In genomic region chr9:69785757-69786156, GRCh38 we compare ENCODE assay signal across 16 cellular contexts. TPM values are rescaled to one million over a fixed set of nuclear protein-coding genes. Genes with fewer than 3 reads are reported as not detected.
DNase-seq lines count a peak whose midpoint lies in the region; ATAC-seq, FAIRE-seq and TF ChIP-seq lines count a peak whose summit lies in the region.
"Had no signal": no experiment of that assay in that cellular context is flagged by ENCODE, and none has a peak within 500 bp of the region (broad histone marks: within the 10 kb centered on the region; RNA-seq: fewer than 3 reads in every experiment).

No MANE protein-coding gene starts in this region.

- no peak for TF ChIP-seq POLR2A in prostate gland (IDR thresholded peaks at IDR 0.05)

- no peaks in the 10 kb centered on the region for H3K9me3 ChIP-seq in prostate gland
- H3K9me3 ChIP-seq: adrenal gland, esophagus muscularis mucosa, sigmoid colon had no signal

- H3K27me3 ChIP-seq in bronchial epithelial cell (ENCODE audit: control insufficient read depth, insufficient read depth, low read length), result no peaks in the 10 kb centered on the region
- H3K27me3 ChIP-seq in prostate gland (replicated peaks; ENCODE audit: insufficient read depth), result no peaks in the 10 kb centered on the region
- H3K27me3 ChIP-seq: adrenal gland, esophagus muscularis mucosa, sigmoid colon had no signal

- H3K4me3 ChIP-seq in bronchial epithelial cell (ENCODE audit: low read depth, low read length) (no peak overlapping the region), prostate gland (no peak overlapping the region)
- H3K4me3 ChIP-seq: adrenal gland, esophagus muscularis mucosa, sigmoid colon had no signal

- intact Hi-C loops in prostate gland (cut with DNase I), result no loop called here

- ATAC-seq in HG03095 (IDR thresholded peaks at IDR 0.05; ENCODE audit: unreplicated experiment), result no peak
- ATAC-seq: activated CD8-positive, alpha-beta memory T cell treated with anti-CD3 and anti-CD28 coated beads, Interleukin-2, amount 10 ng/mL, durations not matched to agents 7 days and 5 days; T-helper 17 cell had no signal

- H3K4me1 ChIP-seq in prostate gland (replicated peaks), result no peaks in the 10 kb centered on the region
- H3K4me1 ChIP-seq: adrenal gland, esophagus muscularis mucosa, sigmoid colon had no signal

- no peak for FAIRE-seq in bronchial epithelial cell (lab: Jason Lieb, UNC)

- DNase-seq in Kasumi-1 (lab: John Stamatoyannopoulos, UW) (peak; percentile 16 to 43), bronchial epithelial cell (ENCODE audit: low read depth) (peak; percentile 27), left kidney (ENCODE audit: low read depth, low spot score) (peak; percentile 62), prostate gland (ENCODE audit: low spot score) (no peak), NCI-H510A (lab: John Stamatoyannopoulos, UW) (no peak)
- no peak for DNase-seq in stimulated activated CD4-positive, alpha-beta T cell treated with anti-CD3 and anti-CD28 coated beads, Interleukin-4, amount 100 ng/mL, for 4 hours
- DNase-seq: activated CD8-positive, alpha-beta memory T cell treated with anti-CD3 and anti-CD28 coated beads, Interleukin-2, amount 10 ng/mL, durations not matched to agents 7 days and 5 days; adrenal gland; DND-41; NCI-H1092 treated with DMSO at 0.1 percent for 48 hours; sigmoid colon; T-helper 17 cell had no signal

- H3K27ac ChIP-seq in C4-2B (no peak overlapping the region), prostate gland (no peak overlapping the region)
- H3K27ac ChIP-seq: adrenal gland, esophagus muscularis mucosa, sigmoid colon had no signal

- TF ChIP-seq CTCF in C4-2B (conservative IDR thresholded peaks at IDR 0.05) (peak; percentile 12; the same call in 1 of the 2 replicates), bronchial epithelial cell (IDR thresholded peaks at IDR 0.05; ENCODE audit: insufficient read depth, low read length, severe bottlenecking) (no peak), prostate gland (IDR thresholded peaks at IDR 0.05) (no peak)

- H3K36me3 ChIP-seq in bronchial epithelial cell (ENCODE audit: control insufficient read depth, insufficient read depth, low read length) (no peaks in the 10 kb centered on the region), prostate gland (no peaks in the 10 kb centered on the region)
- H3K36me3 ChIP-seq: adrenal gland, esophagus muscularis mucosa, sigmoid colon had no signal

RNA-seq across cellular contexts. Expression of gene PTAR1, which starts 25.9 kb away (rescaled TPM):
- total RNA-seq in bronchial epithelial cell (53.9 and 59.5 TPM in 2 replicates), prostate gland (10 to 100 TPM; 47.6 to 54.0 TPM)

RNA-seq across cellular contexts. Expression of gene CFAP95, which starts 34.9 kb away (rescaled TPM):
- total RNA-seq in bronchial epithelial cell (not detected in 2 replicates), prostate gland (under 1 TPM in 1 of 2 donors, not detected in 1; 0.97 TPM)
- total RNA-seq: esophagus muscularis mucosa, mononuclear cell, sigmoid colon, T-helper 17 cell had no signal

Comparison
In these comparisons a context has a peak if more than half of its experiments do, and no peak if none do; other contexts are left out.
1. DNase-seq: peak in Kasumi-1 (2 of 2), bronchial epithelial cell (single experiment) and left kidney (single experiment); none in prostate gland (single experiment), stimulated activated CD4-positive, alpha-beta T cell treated with anti-CD3 and anti-CD28 coated beads, Interleukin-4, amount 100 ng/mL, for 4 hours (0 of 2) and NCI-H510A (single experiment).